18 cellular contexts compared by ENCODE assay signal in the genomic region with DNA sequence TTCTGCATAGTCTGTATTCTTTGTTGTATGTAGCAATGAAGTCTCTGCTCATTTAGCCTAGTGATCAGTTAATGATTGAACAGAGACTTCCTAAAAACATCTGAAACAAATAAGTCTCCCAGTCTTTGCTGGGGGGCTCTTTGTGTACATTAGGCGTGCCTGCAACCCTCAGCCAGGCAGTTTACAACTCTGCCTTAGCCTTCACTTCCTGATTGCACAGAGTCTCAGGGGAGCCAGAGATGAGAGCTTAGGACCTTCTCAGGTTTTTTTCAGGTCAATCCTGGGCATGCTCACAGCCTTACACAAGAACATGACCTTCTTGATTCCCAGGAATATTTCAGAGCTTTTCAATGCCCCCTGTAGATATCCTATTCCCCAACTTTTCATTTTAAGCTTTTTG. TPM values are rescaled to one million over a fixed set of nuclear protein-coding genes. Genes with fewer than 3 reads are reported as not detected.
A peak's percentile ranks its signal among the peaks of the same experiment; 100 is the strongest.
DNase-seq lines count a peak whose midpoint lies in the region; ATAC-seq, FAIRE-seq and TF ChIP-seq lines count a peak whose summit lies in the region.
"Had no signal": no experiment of that assay in that cellular context is flagged by ENCODE, and none has a peak within 500 bp of the region (broad histone marks: within the 10 kb centered on the region; RNA-seq: fewer than 3 reads in every experiment).

No MANE protein-coding gene starts in this region.

- H3K36me3 Mint-ChIP-seq in activated CD4-positive, alpha-beta memory T cell treated with anti-CD3 and anti-CD28 coated beads for 36 hours, result no peaks in the 10 kb centered on the region
- H3K36me3 Mint-ChIP-seq: CD14-positive monocyte; CD8-positive, alpha-beta T cell had no signal

- no peak overlapping the region for H3K23ac ChIP-seq in IMR-90 (ENCODE audit: low read depth, low read length)

- H3K4me1 ChIP-seq in IMR-90 (ENCODE audit: control insufficient read depth, insufficient read depth, low read length), result peaks cover 21% of the 10 kb centered on the region
- peaks cover 24% of the 10 kb centered on the region for H3K4me1 ChIP-seq in foreskin keratinocyte
- peaks cover 48 to 60% of the 10 kb centered on the region in 2 donors for H3K4me1 ChIP-seq in gastrocnemius medialis

- no peaks in the 10 kb centered on the region for H3K9me3 Mint-ChIP-seq in activated CD4-positive, alpha-beta memory T cell treated with anti-CD3 and anti-CD28 coated beads for 36 hours
- H3K9me3 Mint-ChIP-seq: CD8-positive, alpha-beta T cell had no signal

- TF ChIP-seq POLR2A in IMR-90 (IDR thresholded peaks at IDR 0.05; ENCODE audit: low read depth, low read length) (no peak), gastrocnemius medialis (IDR thresholded peaks at IDR 0.05) (no peak)

- H3K27me3 Mint-ChIP-seq in activated CD4-positive, alpha-beta memory T cell treated with anti-CD3 and anti-CD28 coated beads for 36 hours, result peaks cover 3% of the 10 kb centered on the region

- in situ Hi-C loops in IMR-90 (cut with MboI; ENCODE audit: low sequenced_read_pairs), result loop anchor here (5.0 kb wide), 1 partner anchor 79 kb away; no protein-coding TSS in a partner anchor
- in situ Hi-C loops in gastrocnemius medialis (cut with MboI; ENCODE audit: low sequenced_read_pairs in 4 of 4), result loop anchor here in 1 of 4 donors (10.0 kb wide), 1 partner anchor 86 kb away; no protein-coding TSS in a partner anchor
- in situ Hi-C loops in G401 (cut with HindIII; ENCODE audit: low sequenced_read_pairs), result no loop called here

- TF ChIP-seq RAD21 in IMR-90 (IDR thresholded peaks at IDR 0.05; ENCODE audit: low read length), result no peak

- CTCF ChIA-PET in IMR-90 (lab: Yijun Ruan, JAX), result interaction anchor here (1.1 kb wide), 1 partner anchor 22 kb away, joined by 4 read pairs; no protein-coding TSS in a partner anchor
- CTCF ChIA-PET in activated CD4-positive, alpha-beta memory T cell treated with anti-CD3 and anti-CD28 coated beads for 36 hours (lab: Charles Lee), result no interaction called here

- H3K9ac ChIP-seq in IMR-90 (ENCODE audit: low read depth, low read length), result no peak overlapping the region
- H3K9ac ChIP-seq: GM23248 had no signal

- no TSS peak for BruUV-seq in IMR-90 (replicated peaks; lab: Mats Ljungman, UMichigan)

- POLR2A ChIA-PET in IMR-90 (lab: Charles Lee; ENCODE audit: unreplicated experiment), result no interaction called here
- POLR2A ChIA-PET in activated CD4-positive, alpha-beta memory T cell treated with anti-CD3 and anti-CD28 coated beads for 36 hours (lab: Charles Lee), result no interaction called here

- H3K27me3 ChIP-seq in IMR-90 (ENCODE audit: control insufficient read depth, insufficient read depth, low read length) (no peaks in the 10 kb centered on the region), foreskin keratinocyte (no peaks in the 10 kb centered on the region), gastrocnemius medialis (no peaks in the 10 kb centered on the region)

- no peaks in the 10 kb centered on the region for H4K20me1 ChIP-seq in IMR-90 (ENCODE audit: insufficient read depth, low read length)

- H2BK5ac ChIP-seq in IMR-90 (ENCODE audit: low read depth, low read length, poor library complexity, severe bottlenecking), result no peak overlapping the region

- H3K14ac ChIP-seq in IMR-90 (replicated peaks; ENCODE audit: low read depth, low read length), result no peak overlapping the region

- ATAC-seq in IMR-90 (ENCODE audit: low read depth), result no peak
- no peak for ATAC-seq in foreskin keratinocyte
- ATAC-seq in gastrocnemius medialis, result no peak
- ATAC-seq: CD8-positive, alpha-beta T cell; HCT116 had no signal

- no peak overlapping the region for H4K8ac ChIP-seq in IMR-90 (ENCODE audit: low read depth in 2 of 2, low read length in 2 of 2)

- H3K27ac Mint-ChIP-seq in activated CD4-positive, alpha-beta memory T cell treated with anti-CD3 and anti-CD28 coated beads for 36 hours, result no peak overlapping the region
- H3K27ac Mint-ChIP-seq: CD14-positive monocyte; CD8-positive, alpha-beta T cell had no signal

- no peak overlapping the region for H2AFZ ChIP-seq in IMR-90 (replicated peaks; ENCODE audit: low read length, poor library complexity)
- H2AFZ ChIP-seq: GM23248 had no signal

- H2BK120ac ChIP-seq in IMR-90 (ENCODE audit: low read depth, low read length), result no peak overlapping the region

- H2BK20ac ChIP-seq in IMR-90 (ENCODE audit: low read depth, low read length), result no peak overlapping the region

- no peaks in the 10 kb centered on the region for H3K4me1 Mint-ChIP-seq in activated CD4-positive, alpha-beta memory T cell treated with anti-CD3 and anti-CD28 coated beads for 36 hours (ENCODE audit: low read depth)
- H3K4me1 Mint-ChIP-seq: CD14-positive monocyte had no signal

- no peak overlapping the region for H3K4me2 ChIP-seq in IMR-90 (ENCODE audit: low read depth, low read length)

- dilution Hi-C loops in IMR-90 (cut with HindIII; ENCODE audit: low sequenced_read_pairs, unreplicated experiment), result no loop called here

- H3K4ac ChIP-seq in IMR-90 (ENCODE audit: low read depth, low read length), result no peak overlapping the region

- H3K36me3 ChIP-seq in IMR-90 (ENCODE audit: control insufficient read depth, insufficient read depth, low read length) (no peaks in the 10 kb centered on the region), gastrocnemius medialis (no peaks in the 10 kb centered on the region)

- intact Hi-C loops in IMR-90 (cut with micrococcal nuclease) (no loop called here), gastrocnemius medialis (cut with DNase I; ENCODE audit: low total_unique reads) (no loop called here)
- intact Hi-C loops in activated CD4-positive, alpha-beta memory T cell treated with anti-CD3 and anti-CD28 coated beads for 36 hours (cut with micrococcal nuclease), result no loop called here

- FAIRE-seq in GM19239 (lab: Jason Lieb, UNC), result peak; percentile 23
- FAIRE-seq: D721Med, GM12892, H54 had no signal

- H4K91ac ChIP-seq in IMR-90 (ENCODE audit: insufficient read depth, low read depth, low read length), result no peak overlapping the region

- 0 out of 4 replicates have a peak, but pooled peaks cover 0 to 3% of the 10 kb centered on the region in 2 experiments for H3K79me1 ChIP-seq in IMR-90 (ENCODE audit: low read depth in 1 of 2, low read length in 2 of 2)

- TF ChIP-seq CTCF in IMR-90 (conservative IDR thresholded peaks at IDR 0.05; ENCODE audit: low read depth, low read length) (no peak), foreskin keratinocyte (conservative IDR thresholded peaks at IDR 0.05) (no peak), gastrocnemius medialis (IDR thresholded peaks at IDR 0.05 in 4 of 5, conservative IDR thresholded peaks at IDR 0.05 in 1 of 5) (no peak)

- H3K56ac ChIP-seq in IMR-90 (ENCODE audit: extremely low read depth, insufficient read depth, low read length), result no peak overlapping the region

- no peak overlapping the region for H3K27ac ChIP-seq in IMR-90 (ENCODE audit: insufficient read depth, low read length)
- peak overlapping the region; percentile 90 for H3K27ac ChIP-seq in foreskin keratinocyte
- H3K27ac ChIP-seq in gastrocnemius medialis, result peak overlapping the region; percentile 89 to 99 (median 96)
- H3K27ac ChIP-seq: GM23248 had no signal

- no peak overlapping the region for H3K18ac ChIP-seq in IMR-90 (ENCODE audit: low read depth, low read length)

- DNase-seq in GM19239 (ENCODE audit: insufficient read length, low spot score), result no peak
- no peak for DNase-seq in IMR-90
- no peak for DNase-seq in foreskin keratinocyte
- DNase-seq in gastrocnemius medialis, result no peak
- DNase-seq in G401 (ENCODE audit: low spot score), result no peak
- no peak for DNase-seq in activated CD4-positive, alpha-beta memory T cell treated with anti-CD3 and anti-CD28 coated beads for 36 hours
- DNase-seq: CD8-positive, alpha-beta T cell; COR-L47; DMS153; DMS79 treated with DMSO at 0.1 percent for 48 hours; EL; GDM1; GM23248 had no signal

- peaks cover 7% of the 10 kb centered on the region for H3K9me3 ChIP-seq in IMR-90 (ENCODE audit: control insufficient read depth, insufficient read depth, low read length)
- H3K9me3 ChIP-seq in gastrocnemius medialis, result no peaks in the 10 kb centered on the region

- WGBS in IMR-90 (ENCODE audit: extremely low coverage in 2 of 2, insufficient read length in 1 of 2), 2 experiments, result no CpG with 5 or more reads among the region's 1 CpG

- H4K5ac ChIP-seq in IMR-90 (ENCODE audit: low read depth, low read length), result no peak overlapping the region

- peaks cover 9% of the 10 kb centered on the region; the same call in 1 of the 2 replicates for H3K9me1 ChIP-seq in IMR-90 (ENCODE audit: insufficient read depth, low read length)

- H2BK15ac ChIP-seq in IMR-90 (ENCODE audit: low read depth, low read length), result no peak overlapping the region

- H2AK5ac ChIP-seq in IMR-90 (ENCODE audit: low read depth, low read length), result 0 out of 2 replicates have a peak overlapping the region, but pooled peaks have one; percentile 48

- H3K4me3 ChIP-seq in IMR-90 (ENCODE audit: insufficient read depth, low read depth, low read length) (no peak overlapping the region), gastrocnemius medialis (no peak overlapping the region)
- H3K4me3 ChIP-seq: GM23248 had no signal

- no peak overlapping the region for H2AK9ac ChIP-seq in IMR-90 (replicated peaks; ENCODE audit: low read depth, low read length, poor library complexity)

- no peak overlapping the region for H3K4me3 Mint-ChIP-seq in activated CD4-positive, alpha-beta memory T cell treated with anti-CD3 and anti-CD28 coated beads for 36 hours
- H3K4me3 Mint-ChIP-seq: CD14-positive monocyte; CD8-positive, alpha-beta T cell had no signal

TF ChIP-seq in IMR-90, 13 proteins besides CTCF, POLR2A, EP300 and RAD21:
- no peak for TF ChIP-seq ELK1 (IDR thresholded peaks at IDR 0.05; ENCODE audit: borderline replicate concordance, low read depth, low read length)
- no peak for TF ChIP-seq CEBPB (IDR thresholded peaks at IDR 0.05; ENCODE audit: low read depth, low read length)
- no peak for TF ChIP-seq FOS (IDR thresholded peaks at IDR 0.05; ENCODE audit: low read depth, low read length)

RNA-seq across cellular contexts. Expression of gene BIN1, which starts 44.0 kb away (rescaled TPM):
- total RNA-seq in IMR-90 (2012; rRNA removed), result 18.1 and 19.7 TPM in 2 replicates
- polyA plus RNA-seq in IMR-90 (2012; rRNA removed), result 25.7 and 26.4 TPM in 2 replicates
- polyA plus RNA-seq in IMR-90 (2012; cell fraction: cytosol; rRNA removed), result 18.6 and 33.9 TPM in 2 replicates
- 48.9 and 50.9 TPM in 2 replicates for polyA plus RNA-seq in IMR-90 (2012; cell fraction: nucleus; rRNA removed; ENCODE audit: low replicate concordance)
- total RNA-seq in foreskin keratinocyte, result 30.6 and 30.8 TPM in 2 replicates
- polyA plus RNA-seq in foreskin keratinocyte, result 29.4 and 31.0 TPM in 2 replicates
- total RNA-seq in gastrocnemius medialis, result 1,000 to 10,000 TPM; 1,150 to 2,167 (median 1,736) TPM
- 11.1 and 14.2 TPM in 2 replicates for total RNA-seq in G401 (2014; rRNA removed; shearing (Covaris generic))
- 10 to 100 TPM; 55.4 to 58.2 TPM for total RNA-seq in activated CD4-positive, alpha-beta memory T cell treated with anti-CD3 and anti-CD28 coated beads for 36 hours

Comparison
In these comparisons a context has a peak if more than half of its experiments do, and no peak if none do; other contexts are left out.
1. RNA of gene BIN1, which starts 44.0 kb away (total RNA-seq): 1,150 to 2,167 TPM in gastrocnemius medialis; 55.4 to 58.2 TPM in activated CD4-positive, alpha-beta memory T cell treated with anti-CD3 and anti-CD28 coated beads for 36 hours, 30.6 to 30.8 TPM in foreskin keratinocyte, 18.1 to 19.7 TPM in IMR-90 and 11.1 to 14.2 TPM in G401; every median in the first group is over 10 times any median in the second.